In genomic region chr3:189983612-189984011, GRCh38 we compare ENCODE assay signal across 1 cellular context.
TF ChIP-seq lines count a peak whose summit lies in the region.

No MANE protein-coding gene starts in this region.

TF ChIP-seq in WTC11, 78 proteins besides CTCF, POLR2A, EP300 and RAD21 (continued from another document):
- TF ChIP-seq USF2 (CRISPR knock-in tag; IDR thresholded peaks at IDR 0.05): peak; percentile 81
- TF ChIP-seq SOX15 (CRISPR knock-in tag; IDR thresholded peaks at IDR 0.05): no peak
- no peak for TF ChIP-seq NFATC4 (CRISPR knock-in tag; IDR thresholded peaks at IDR 0.05)
- no peak for TF ChIP-seq EMX1 (CRISPR knock-in tag; IDR thresholded peaks at IDR 0.05)
- TF ChIP-seq CBFB (CRISPR knock-in tag; IDR thresholded peaks at IDR 0.05; ENCODE audit: low read depth): no peak
- TF ChIP-seq ZBTB21 (CRISPR knock-in tag; IDR thresholded peaks at IDR 0.05; ENCODE audit: borderline replicate concordance): no peak
- TF ChIP-seq ZNF232 (CRISPR knock-in tag; IDR thresholded peaks at IDR 0.05): no peak
- TF ChIP-seq USF1 (CRISPR knock-in tag; IDR thresholded peaks at IDR 0.05): peak; percentile 61; the same call in 1 of the 2 replicates
- TF ChIP-seq MLX (CRISPR knock-in tag; IDR thresholded peaks at IDR 0.05): no peak
- TF ChIP-seq RELA (CRISPR knock-in tag; IDR thresholded peaks at IDR 0.05; ENCODE audit: borderline replicate concordance): no peak
